ENCODE assay signal across 6 cellular contexts in the genomic region with DNA sequence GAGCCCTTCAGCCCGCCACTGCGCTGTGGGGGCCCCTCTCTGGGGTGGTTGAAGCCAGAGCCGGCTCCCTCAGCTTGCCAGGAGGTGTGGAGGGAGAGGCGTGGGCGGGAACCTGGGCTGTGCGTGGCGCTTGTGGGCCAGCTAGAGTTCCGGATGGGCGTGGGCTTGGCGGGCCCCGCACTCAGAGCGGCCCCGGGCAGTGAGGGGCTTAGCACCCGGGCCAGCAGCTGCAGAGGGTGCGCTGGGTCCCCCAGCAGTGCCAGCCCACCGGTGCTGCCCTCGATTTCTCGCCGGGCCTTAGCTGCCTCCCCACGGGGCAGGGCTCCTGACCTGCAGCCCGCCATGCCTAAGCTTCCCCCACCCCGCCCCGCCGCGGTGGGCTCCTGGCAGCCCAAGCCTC.
DNase-seq lines count a peak whose midpoint lies in the region; ATAC-seq, FAIRE-seq and TF ChIP-seq lines count a peak whose summit lies in the region.
"Not testable (repeated sequence)": the region's sequence is repeated elsewhere in the genome, so short reads cannot be mapped to it uniquely, and the experiment has no call there.

No MANE protein-coding gene starts in this region.

- H3K27me3 ChIP-seq in testis = not testable (repeated sequence)

- CTCF ChIA-PET in Calu3 (lab: Charles Lee); HEK293 (lab: Yijun Ruan, JAX): not testable (repeated sequence)

- intact Hi-C loops in Calu3 (cut with micrococcal nuclease; ENCODE audit: unreplicated experiment); Right ventricle myocardium inferior (cut with DNase I); kidney (cut with DNase I); testis (cut with DNase I; ENCODE audit: low total_unique reads): not testable (repeated sequence)

- 82 to 95% methylated on average over 2 to 22 of the region's 25 CpGs for WGBS in testis, 2 donors

- peaks cover 20 to 45% of the 10 kb centered on the region in 2 experiments for H3K36me3 ChIP-seq in HEK293 (ENCODE audit: control insufficient read depth in 2 of 2, insufficient read depth in 1 of 2, low read length in 2 of 2)
- not testable (repeated sequence) for H3K36me3 ChIP-seq in kidney (ENCODE audit: control insufficient read depth in 1 of 2, insufficient read depth in 2 of 2, low read length in 2 of 2); testis (ENCODE audit: low read depth, missing control alignments)

- not testable (repeated sequence) for H3K27me3 Mint-ChIP-seq in Calu3 (ENCODE audit: unreplicated experiment); stimulated activated naive CD8-positive, alpha-beta T cell treated with anti-CD3 and anti-CD28 coated beads, Interleukin-15, amount 100 ng/mL, for 72 hours

- not testable (repeated sequence) for TF ChIP-seq POLR2A in testis (IDR thresholded peaks at IDR 0.05)

- not testable (repeated sequence) for H3K4me3 ChIP-seq in HEK293 (ENCODE audit: low read depth, low read length); kidney (ENCODE audit: low read length in 2 of 2)
- H3K4me3 ChIP-seq in testis = peak overlapping the region; percentile 12 to 45

- not testable (repeated sequence) for TF ChIP-seq CTCF in Calu3 (IDR thresholded peaks at IDR 0.05; ENCODE audit: unreplicated experiment); HEK293 (tag by site-specific recombination; IDR thresholded peaks at IDR 0.05); kidney (IDR thresholded peaks at IDR 0.05; ENCODE audit: borderline replicate concordance, extremely low read depth, insufficient read depth); testis (IDR thresholded peaks at IDR 0.05)

- not testable (repeated sequence) for H3K9ac ChIP-seq in kidney (ENCODE audit: low read length in 2 of 2)

- not testable (repeated sequence) for BruUV-seq in Calu3 (replicated peaks; lab: Mats Ljungman, UMichigan)

- DNase-seq in Calu3; stimulated activated naive CD8-positive, alpha-beta T cell treated with anti-CD3 and anti-CD28 coated beads, Interleukin-15, amount 100 ng/mL, for 72 hours; testis: not testable (repeated sequence)
- DNase-seq in Right ventricle myocardium inferior (ENCODE audit: missing footprints) (peak; percentile 59), kidney (peak; percentile 75)

- H3K27ac ChIP-seq in HEK293 (ENCODE audit: extremely low read depth, low read depth, low read length); kidney (ENCODE audit: low read depth in 2 of 2, low read length in 2 of 2); testis: not testable (repeated sequence)

- H3K4me1 Mint-ChIP-seq in Calu3 (ENCODE audit: low read depth, unreplicated experiment); stimulated activated naive CD8-positive, alpha-beta T cell treated with anti-CD3 and anti-CD28 coated beads, Interleukin-15, amount 100 ng/mL, for 72 hours: not testable (repeated sequence)

- not testable (repeated sequence) for H3K4me3 Mint-ChIP-seq in Calu3 (ENCODE audit: low read depth, unreplicated experiment); stimulated activated naive CD8-positive, alpha-beta T cell treated with anti-CD3 and anti-CD28 coated beads, Interleukin-15, amount 100 ng/mL, for 72 hours

- not testable (repeated sequence) for H3K9me3 ChIP-seq in HEK293 (ENCODE audit: control insufficient read depth, insufficient read depth, low read depth, low read length); kidney (ENCODE audit: control insufficient read depth in 1 of 2, low read length in 2 of 2); testis

- FAIRE-seq in kidney (lab: Jason Lieb, UNC) = not testable (repeated sequence)

- H3K4me1 ChIP-seq in HEK293 (ENCODE audit: control insufficient read depth, insufficient read depth, low read length); kidney (ENCODE audit: control insufficient read depth in 1 of 2, insufficient read depth in 1 of 2, low read depth in 1 of 2, low read length in 2 of 2); testis: not testable (repeated sequence)

- H3K36me3 Mint-ChIP-seq in Calu3 (ENCODE audit: insufficient read depth, unreplicated experiment) = peaks cover 22% of the 10 kb centered on the region

- H3K27ac Mint-ChIP-seq in Calu3 (ENCODE audit: unreplicated experiment) = peak overlapping the region; percentile 24
- H3K27ac Mint-ChIP-seq in stimulated activated naive CD8-positive, alpha-beta T cell treated with anti-CD3 and anti-CD28 coated beads, Interleukin-15, amount 100 ng/mL, for 72 hours = not testable (repeated sequence)

- POLR2A ChIA-PET in HEK293 (lab: Yijun Ruan, JAX) = not testable (repeated sequence)

- H3K9me3 Mint-ChIP-seq in Calu3 (ENCODE audit: low read depth, unreplicated experiment); stimulated activated naive CD8-positive, alpha-beta T cell treated with anti-CD3 and anti-CD28 coated beads, Interleukin-15, amount 100 ng/mL, for 72 hours: not testable (repeated sequence)

- ATAC-seq in Right ventricle myocardium inferior = not testable (repeated sequence)
- ATAC-seq in stimulated activated naive CD8-positive, alpha-beta T cell treated with anti-CD3 and anti-CD28 coated beads, Interleukin-15, amount 100 ng/mL, for 72 hours = peak; percentile 31

TF ChIP-seq in HEK293, 187 proteins besides CTCF, POLR2A, EP300 and RAD21:
- TF ChIP-seq ZNF202 (tag by site-specific recombination; IDR thresholded peaks at IDR 0.05; ENCODE audit: borderline replicate concordance) = peak; percentile 88
